In the genomic region with DNA sequence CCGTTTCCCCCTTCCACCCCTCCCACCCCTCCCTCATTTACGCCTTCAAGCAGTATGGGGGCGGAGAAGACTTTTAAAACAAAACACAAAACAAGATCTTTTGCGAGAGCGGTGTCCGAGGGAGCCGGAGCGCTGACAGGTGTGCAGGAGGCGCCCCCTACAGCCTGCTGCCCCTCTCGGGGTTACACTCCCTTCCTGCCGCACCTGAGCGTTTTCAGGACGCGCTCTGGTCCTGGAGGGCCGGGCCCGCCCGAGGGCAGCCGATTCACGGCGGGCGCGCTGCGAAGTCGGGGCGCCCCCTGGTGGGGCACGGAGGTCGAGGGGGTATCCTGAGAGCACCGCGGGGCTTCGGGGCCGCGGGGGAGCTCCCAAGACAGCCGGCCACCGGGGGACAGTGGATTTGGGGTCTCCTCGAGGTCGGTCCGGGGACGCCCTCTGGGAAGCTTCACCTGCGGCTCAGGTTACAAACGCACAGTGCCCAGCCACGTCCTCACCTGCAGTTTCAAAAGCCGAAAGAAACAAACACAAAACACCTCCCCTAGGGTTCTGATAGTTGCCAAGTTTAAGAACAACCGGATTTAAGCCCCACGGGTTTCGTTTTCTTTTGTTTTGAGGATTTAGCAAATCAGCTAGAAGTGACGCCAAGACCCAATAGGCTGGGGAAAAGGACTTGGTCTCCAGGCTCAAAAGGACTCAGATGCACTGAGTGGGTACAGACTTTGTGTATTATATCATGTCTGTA, we compare ENCODE assay signal across 8 cellular contexts. TPM values are rescaled to one million over a fixed set of nuclear protein-coding genes. Genes with fewer than 3 reads are reported as not detected.
DNase-seq lines count a peak whose midpoint lies in the region; ATAC-seq and TF ChIP-seq lines count a peak whose summit lies in the region.

No MANE protein-coding gene starts in this region.

- peak overlapping the region; percentile 88 for H3K4me3 Mint-ChIP-seq in activated B cell treated with CpG ODN at 0.5 μM for 24 hours

- peaks cover 2% of the 10 kb centered on the region for H3K36me3 Mint-ChIP-seq in activated B cell treated with CpG ODN at 0.5 μM for 24 hours (ENCODE audit: low read depth)

- peaks cover 48% of the 10 kb centered on the region for H3K27me3 Mint-ChIP-seq in activated B cell treated with CpG ODN at 0.5 μM for 24 hours

- H3K27ac Mint-ChIP-seq in activated B cell treated with CpG ODN at 0.5 μM for 24 hours = no peak overlapping the region

- DNase-seq in NCI-H1092 treated with DMSO at 0.1 percent for 48 hours (lab: John Stamatoyannopoulos, UW) (peak; percentile 81), activated B cell treated with CpG ODN at 0.5 μM for 24 hours (peak; percentile 79), lung microvascular endothelial cell (ENCODE audit: low read depth in 2 of 2) (peak; percentile 29 to 51), amniotic stem cell (lab: John Stamatoyannopoulos, UW) (no peak)
- peak; percentile 65 for DNase-seq in central memory CD4-positive, alpha-beta T cell
- peak; percentile 64 to 75 for DNase-seq in stimulated activated CD8-positive, alpha-beta memory T cell treated with anti-CD3 and anti-CD28 coated beads, Interleukin-15, amount 100 ng/mL, for 48 hours (ENCODE audit: low read depth in 2 of 2)

- ATAC-seq in GM18498 (IDR thresholded peaks at IDR 0.05; ENCODE audit: unreplicated experiment) = peak; percentile 83
- peak; percentile 90 for ATAC-seq in HG02623 (IDR thresholded peaks at IDR 0.05; ENCODE audit: unreplicated experiment)
- peak; percentile 88 for ATAC-seq in activated B cell treated with CpG ODN at 0.5 μM for 24 hours (ENCODE audit: low read depth)

- intact Hi-C loops in activated B cell treated with CpG ODN at 0.5 μM for 24 hours (cut with micrococcal nuclease) = loop anchor here (1.0 to 10.0 kb wide), 12 partner anchors 9 to 449 kb away; partner anchors contain the start of genes FAM241A, LARP7 and ZGRF1

- POLR2A ChIA-PET in activated B cell treated with CpG ODN at 0.5 μM for 24 hours (lab: Charles Lee) = interaction anchor here (0.6 to 1.2 kb wide), 2 partner anchors 197 to 309 kb away, joined by 3 read pairs; no protein-coding TSS in a partner anchor

- no peaks in the 10 kb centered on the region for H3K9me3 Mint-ChIP-seq in activated B cell treated with CpG ODN at 0.5 μM for 24 hours

- CTCF ChIA-PET in activated B cell treated with CpG ODN at 0.5 μM for 24 hours (lab: Charles Lee) = interaction anchor here (0.5 to 4.7 kb wide), 26 partner anchors 9 to 424 kb away, joined by 3 to 60 read pairs (median 4); no protein-coding TSS in a partner anchor

- peak; percentile 12 for TF ChIP-seq CTCF in activated B cell treated with CpG ODN at 0.5 μM for 24 hours (IDR thresholded peaks at IDR 0.05)

- H3K4me1 Mint-ChIP-seq in activated B cell treated with CpG ODN at 0.5 μM for 24 hours = peaks cover 32% of the 10 kb centered on the region

RNA-seq across cellular contexts. Expression of gene NEUROG2, which starts 8.0 kb away (rescaled TPM):
- not detected in 2 replicates for total RNA-seq in activated B cell treated with CpG ODN at 0.5 μM for 24 hours
- not detected in 2 replicates for total RNA-seq in lung microvascular endothelial cell
